10 cellular contexts compared by ENCODE assay signal in genomic region chr1:2127181-2128145, GRCh38.
DNase-seq lines count a peak whose midpoint lies in the region; ATAC-seq and TF ChIP-seq lines count a peak whose summit lies in the region.
"Had no signal": no experiment of that assay in that cellular context is flagged by ENCODE, and none has a peak within 500 bp of the region (broad histone marks: within the 10 kb centered on the region; RNA-seq: fewer than 3 reads in every experiment).

No MANE protein-coding gene starts in this region.

- H3K27ac ChIP-seq in DND-41 (ENCODE audit: low read length) (no peak overlapping the region), OCI-LY3 (ENCODE audit: low read length) (peak overlapping the region; percentile 77)
- H3K27ac ChIP-seq in effector memory CD4-positive, alpha-beta T cell (ENCODE audit: insufficient read depth, low read length, poor library complexity, severe bottlenecking), result no peak overlapping the region

- no peak; the same call in 2 of the 3 replicates for ATAC-seq in DND-41 (ENCODE audit: insufficient read depth, low read depth)
- ATAC-seq in HG03439 (IDR thresholded peaks at IDR 0.05; ENCODE audit: unreplicated experiment), result no peak

- H3K4me1 ChIP-seq in DND-41 (ENCODE audit: insufficient read depth, low read length) (peaks cover 13% of the 10 kb centered on the region), OCI-LY3 (ENCODE audit: low read length) (peaks cover 26% of the 10 kb centered on the region)
- H3K4me1 ChIP-seq in effector memory CD4-positive, alpha-beta T cell (ENCODE audit: control insufficient read depth, insufficient read depth, low read length, poor library complexity, severe bottlenecking), result peaks cover 14% of the 10 kb centered on the region

- intact Hi-C loops in head of caudate nucleus (cut with DNase I) (no loop called here), posterior vena cava (cut with DNase I) (no loop called here)

- H4K20me1 ChIP-seq in DND-41 (ENCODE audit: insufficient read depth, low read length) (0 out of 2 replicates have a peak, but pooled peaks cover 6% of the 10 kb centered on the region), OCI-LY3 (ENCODE audit: insufficient read depth, low read length) (no peaks in the 10 kb centered on the region)

- H3K9ac ChIP-seq in DND-41 (ENCODE audit: low read depth, low read length) (no peak overlapping the region), OCI-LY3 (ENCODE audit: low read length) (peak overlapping the region; percentile 62)

- H3K79me2 ChIP-seq in DND-41 (ENCODE audit: insufficient read depth, low read length) (no peaks in the 10 kb centered on the region), OCI-LY3 (ENCODE audit: low read length) (no peaks in the 10 kb centered on the region)

- peaks cover 9% of the 10 kb centered on the region for H3K27me3 ChIP-seq in DND-41 (ENCODE audit: insufficient read depth, low read length, poor library complexity)
- 0 out of 2 replicates have a peak, but pooled peaks cover 3% of the 10 kb centered on the region for H3K27me3 ChIP-seq in OCI-LY3 (ENCODE audit: low read depth, low read length)
- no peaks in the 10 kb centered on the region for H3K27me3 ChIP-seq in effector memory CD4-positive, alpha-beta T cell (replicated peaks; ENCODE audit: control insufficient read depth, insufficient read depth, low read length, poor library complexity, severe bottlenecking)

- H3K9me3 ChIP-seq in DND-41 (ENCODE audit: insufficient read depth, low read length, severe bottlenecking), result no peaks in the 10 kb centered on the region
- H3K9me3 ChIP-seq in OCI-LY3 (ENCODE audit: insufficient read depth, low read length), result no peaks in the 10 kb centered on the region
- H3K9me3 ChIP-seq in effector memory CD4-positive, alpha-beta T cell (ENCODE audit: control insufficient read depth, low read length), result no peaks in the 10 kb centered on the region

- DNase-seq in DND-41 (no peak), head of caudate nucleus (peak in 32 of 42 donors; percentile 34 to 83 (median 68)), posterior vena cava (ENCODE audit: low spot score) (peak; percentile 78), UCSD-AML1 (lab: John Stamatoyannopoulos, UW; ENCODE audit: unreplicated experiment) (no peak), epidermal melanocyte (ENCODE audit: insufficient read length, low spot score) (no peak)
- no peak for DNase-seq in effector memory CD4-positive, alpha-beta T cell
- DNase-seq: activated CD4-positive, alpha-beta T cell treated with anti-CD3 and anti-CD28 coated beads, Interleukin-2, amount 50 U/mL, for 48 hours; Karpas-422 had no signal

- no peaks in the 10 kb centered on the region for H3K36me3 ChIP-seq in DND-41 (ENCODE audit: insufficient read depth, low read length)
- H3K36me3 ChIP-seq in OCI-LY3 (replicated peaks; ENCODE audit: low read depth, low read length), result no peaks in the 10 kb centered on the region
- no peaks in the 10 kb centered on the region for H3K36me3 ChIP-seq in effector memory CD4-positive, alpha-beta T cell (ENCODE audit: control insufficient read depth, insufficient read depth, low read length)

- H2AFZ ChIP-seq in DND-41 (ENCODE audit: low read depth, low read length) (no peak overlapping the region), OCI-LY3 (ENCODE audit: low read depth, low read length) (peak overlapping the region; percentile 16; the same call in 1 of the 2 replicates)

- H3K4me3 ChIP-seq in DND-41 (ENCODE audit: low read depth in 1 of 2, low read length in 2 of 2) (no peak overlapping the region), OCI-LY3 (ENCODE audit: low read length) (peak overlapping the region; percentile 71)
- no peak overlapping the region for H3K4me3 ChIP-seq in effector memory CD4-positive, alpha-beta T cell (ENCODE audit: insufficient read depth, low read depth, low read length, poor library complexity, severe bottlenecking)

- H3K4me2 ChIP-seq in DND-41 (ENCODE audit: insufficient read depth, low read length), result 0 out of 2 replicates have a peak overlapping the region, but pooled peaks have one; percentile 8
- H3K4me2 ChIP-seq in OCI-LY3 (ENCODE audit: low read length), result peak overlapping the region; percentile 92

- no peak for TF ChIP-seq CTCF in DND-41 (IDR thresholded peaks at IDR 0.05; ENCODE audit: borderline replicate concordance, extremely low read depth, low read length, poor library complexity, severe bottlenecking)
- no peak for TF ChIP-seq CTCF in OCI-LY3 (IDR thresholded peaks at IDR 0.05; ENCODE audit: low read depth, low read length)

Comparison
In these comparisons a context has a peak if more than half of its experiments do, and no peak if none do; other contexts are left out.
1. DNase-seq: peak in head of caudate nucleus (32 of 42) and posterior vena cava (single experiment); none in DND-41 (single experiment), effector memory CD4-positive, alpha-beta T cell (0 of 3), UCSD-AML1 (single experiment) and epidermal melanocyte (single experiment).